In the genomic region with DNA sequence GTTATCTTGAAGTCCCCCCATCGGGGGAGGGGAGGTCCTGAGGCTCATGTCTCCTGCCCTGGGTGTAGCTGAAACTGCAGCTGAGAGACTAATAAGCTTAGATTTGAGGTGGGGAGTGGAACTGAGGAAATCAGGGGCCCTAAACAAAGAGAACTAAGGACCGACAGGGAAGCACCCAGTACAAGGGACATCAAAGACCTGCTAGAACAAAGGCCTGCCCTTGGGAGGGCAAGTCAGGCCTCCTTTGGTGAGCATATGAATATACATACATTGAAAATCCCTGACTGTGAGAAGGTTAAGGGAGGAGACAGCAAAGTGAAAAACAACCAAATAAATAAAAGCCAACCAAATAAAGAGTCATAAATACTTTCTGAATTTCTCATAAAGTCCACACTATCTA, we compare ENCODE assay signal across 23 cellular contexts.
"Had no signal": no experiment of that assay in that cellular context is flagged by ENCODE, and none has a peak within 500 bp of the region (broad histone marks: within the 10 kb centered on the region; RNA-seq: fewer than 3 reads in every experiment).

No MANE protein-coding gene starts in this region.

- H3K36me3 Mint-ChIP-seq: activated naive CD4-positive, alpha-beta T cell treated with anti-CD3 and anti-CD28 coated beads, Interleukin-2, amount 50 U/mL, for 72 hours; naive thymus-derived CD4-positive, alpha-beta T cell had no signal

- H3K4me3 Mint-ChIP-seq: activated B cell treated with CpG ODN at 0.5 μM for 24 hours; activated CD4-positive, alpha-beta T cell treated with anti-CD3 and anti-CD28 coated beads for 36 hours; activated T-cell treated with anti-CD3 and anti-CD28 coated beads, Interleukin-2, amount 50 U/mL, for 24 hours; activated T-helper 17 cell treated with anti-CD3 and anti-CD28 coated beads, Interleukin-2, amount 50 U/mL, for 72 hours; naive thymus-derived CD4-positive, alpha-beta T cell had no signal

- H3K4me3 ChIP-seq: lower lobe of right lung, spleen, testis, vagina had no signal

- DNase-seq: activated B cell treated with CpG ODN at 0.5 μM for 24 hours; activated CD4-positive, alpha-beta T cell treated with anti-CD3 and anti-CD28 coated beads for 36 hours; activated CD4-positive, alpha-beta T cell treated with anti-CD3 and anti-CD28 coated beads, Interleukin-2, amount 50 U/mL, for 4 hours; activated CD8-positive, alpha-beta memory T cell treated with anti-CD3 and anti-CD28 coated beads for 24 hours; activated CD8-positive, alpha-beta memory T cell treated with anti-CD3 and anti-CD28 coated beads, Interleukin-2, amount 50 U/mL, for 4 hours; activated T-cell treated with anti-CD3 and anti-CD28 coated beads, Interleukin-2, amount 50 U/mL, for 24 hours; central memory CD4-positive, alpha-beta T cell; dermis blood vessel endothelial cell; effector CD8-positive, alpha-beta T cell; hippocampal formation; lower lobe of right lung; naive thymus-derived CD4-positive, alpha-beta T cell; spleen; stimulated activated CD4-positive, alpha-beta T cell treated with anti-CD3 and anti-CD28 coated beads, Interleukin-4, amount 100 ng/mL, for 1 hour; stimulated activated naive CD4-positive, alpha-beta T cell; T-helper 9 cell; testis; trophoblast cell had no signal

- H3K27me3 ChIP-seq: spleen, testis, vagina had no signal

- H3K9me3 ChIP-seq: lower lobe of right lung, spleen, testis, vagina had no signal

- H3K27ac ChIP-seq: lower lobe of right lung, spleen, testis, vagina had no signal

- H3K27ac Mint-ChIP-seq: activated B cell treated with CpG ODN at 0.5 μM for 24 hours; activated CD4-positive, alpha-beta T cell treated with anti-CD3 and anti-CD28 coated beads for 36 hours; activated naive CD4-positive, alpha-beta T cell treated with anti-CD3 and anti-CD28 coated beads, Interleukin-2, amount 50 U/mL, for 72 hours; activated T-cell treated with anti-CD3 and anti-CD28 coated beads, Interleukin-2, amount 50 U/mL, for 24 hours; activated T-helper 17 cell treated with anti-CD3 and anti-CD28 coated beads, Interleukin-2, amount 50 U/mL, for 72 hours; naive thymus-derived CD4-positive, alpha-beta T cell; progenitor cell of endocrine pancreas had no signal

- H3K4me1 ChIP-seq: lower lobe of right lung, spleen, testis, vagina had no signal

- H3K4me1 Mint-ChIP-seq: activated B cell treated with CpG ODN at 0.5 μM for 24 hours; activated T-helper 17 cell treated with anti-CD3 and anti-CD28 coated beads, Interleukin-2, amount 50 U/mL, for 72 hours; naive thymus-derived CD4-positive, alpha-beta T cell had no signal

- ATAC-seq: activated CD4-positive, alpha-beta T cell treated with anti-CD3 and anti-CD28 coated beads for 36 hours; activated naive CD4-positive, alpha-beta T cell treated with anti-CD3 and anti-CD28 coated beads, Interleukin-2, amount 50 U/mL, for 72 hours; activated T-helper 17 cell treated with anti-CD3 and anti-CD28 coated beads, Interleukin-2, amount 50 U/mL, for 72 hours; left lobe of liver; lower lobe of right lung; naive thymus-derived CD4-positive, alpha-beta T cell had no signal

- H3K27me3 Mint-ChIP-seq: activated B cell treated with CpG ODN at 0.5 μM for 24 hours; activated T-cell treated with anti-CD3 and anti-CD28 coated beads, Interleukin-2, amount 50 U/mL, for 24 hours; activated T-helper 17 cell treated with anti-CD3 and anti-CD28 coated beads, Interleukin-2, amount 50 U/mL, for 72 hours; naive thymus-derived CD4-positive, alpha-beta T cell; progenitor cell of endocrine pancreas had no signal

- H3K36me3 ChIP-seq: lower lobe of right lung, spleen, vagina had no signal
